8 cellular contexts compared by ENCODE assay signal in the genomic region with DNA sequence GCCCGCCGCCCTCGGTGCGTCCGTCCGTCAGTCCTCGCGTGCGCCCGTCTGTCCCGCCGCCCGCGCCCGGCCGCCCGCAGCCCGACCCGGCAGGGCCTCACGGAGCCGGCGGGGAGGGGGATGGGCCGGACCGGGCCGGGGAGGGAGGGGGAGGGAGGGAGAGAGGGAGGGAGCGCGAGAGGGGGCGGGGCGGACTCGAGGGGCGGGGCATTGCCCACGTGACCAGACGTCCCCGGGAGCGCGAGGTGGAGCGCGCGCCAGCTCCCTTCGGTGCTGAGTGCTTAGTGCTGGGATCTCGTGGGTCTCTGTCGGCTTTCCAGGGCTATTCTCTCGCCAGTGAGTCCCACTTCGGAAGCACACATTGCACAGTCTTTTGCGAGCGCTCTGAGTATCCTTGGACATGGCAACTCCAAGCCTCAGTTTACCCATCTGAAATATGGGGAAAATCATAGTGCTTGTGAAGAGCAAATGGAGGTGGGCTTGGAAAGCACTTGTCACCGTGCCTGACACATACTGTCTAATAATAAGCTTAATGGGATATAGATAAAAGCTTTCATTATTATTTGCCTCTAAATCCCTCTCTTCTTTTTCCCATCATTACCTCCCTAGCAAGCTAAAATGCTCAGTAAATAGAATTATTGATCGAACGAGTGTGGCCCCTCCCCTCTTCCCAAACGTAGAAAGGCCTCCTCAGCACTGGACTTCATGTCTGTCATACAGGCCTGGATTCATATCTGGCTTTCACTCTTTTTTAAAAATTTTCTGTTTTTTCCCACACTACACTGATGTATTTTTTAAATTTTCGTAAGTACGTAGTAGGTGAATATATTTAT. TPM values are rescaled to one million over a fixed set of nuclear protein-coding genes. Genes with fewer than 3 reads are reported as not detected.
DNase-seq lines count a peak whose midpoint lies in the region; ATAC-seq and TF ChIP-seq lines count a peak whose summit lies in the region.

Gene NCOA6 (minus strand): TSS at position 122 of the 833 bp plus-strand sequence. CDS start 43,296 bp downstream, outside the sequence.

- H3K27ac ChIP-seq in liver (ENCODE audit: low read depth in 1 of 2, low read length in 2 of 2) = peak within 1 kb of the TSS; percentile 67 to 76

- H3K27me3 ChIP-seq in liver (ENCODE audit: control insufficient read depth in 4 of 4, insufficient read depth in 4 of 4, low read length in 3 of 4) = no peaks in the 10 kb centered on the region

- DNase-seq in AG10803 (ENCODE audit: low read depth) = peak; percentile 78
- peak; percentile 75 for DNase-seq in GM19238 (ENCODE audit: insufficient read length, low spot score)
- peak; percentile 82 for DNase-seq in NCI-H526 treated with DMSO at 0.1 percent for 48 hours (lab: John Stamatoyannopoulos, UW)
- peak; percentile 87 to 88 for DNase-seq in activated CD4-positive, alpha-beta T cell treated with anti-CD3 and anti-CD28 coated beads, Interleukin-2, amount 50 U/mL, for 4 hours
- DNase-seq in dermis blood vessel endothelial cell = peak; percentile 87
- DNase-seq in stimulated activated CD4-positive, alpha-beta T cell treated with anti-CD3 and anti-CD28 coated beads, Interleukin-4, amount 100 ng/mL, for 1 hour = peak; percentile 87

- 7% methylated on average over 52 of the region's 52 CpGs for WGBS in liver

- peak within 1 kb of the TSS; percentile 98 for H3K4me3 ChIP-seq in AG10803 (ENCODE audit: low read length)
- H3K4me3 ChIP-seq in liver (ENCODE audit: low read depth in 1 of 3, low read length in 3 of 3) = peak within 1 kb of the TSS; percentile 72 to 99 (median 99)

- no peaks in the 10 kb centered on the region for H3K36me3 ChIP-seq in liver (ENCODE audit: control insufficient read depth in 4 of 4, insufficient read depth in 3 of 4, low read depth in 1 of 4, low read length in 3 of 4)

- ATAC-seq in HG03457 (IDR thresholded peaks at IDR 0.05; ENCODE audit: unreplicated experiment) = peak; percentile 42

- H3K4me1 ChIP-seq in liver (ENCODE audit: control insufficient read depth in 4 of 4, insufficient read depth in 4 of 4, low read length in 3 of 4) = peaks cover 4 to 25% (median 21%) of the 10 kb centered on the region in 4 donors

- TF ChIP-seq CTCF in AG10803 (conservative IDR thresholded peaks at IDR 0.05; ENCODE audit: low read length) (no peak), liver (IDR thresholded peaks at IDR 0.05; ENCODE audit: low read depth, low read length, missing input control) (no peak)

- no peak for TF ChIP-seq RAD21 in liver (IDR thresholded peaks at IDR 0.05)

- no peaks in the 10 kb centered on the region for H3K9me3 ChIP-seq in liver (ENCODE audit: control insufficient read depth in 4 of 4, low read length in 3 of 4)

- peak within 1 kb of the TSS; percentile 66 to 75 for H3K9ac ChIP-seq in liver (ENCODE audit: low read depth in 1 of 2, low read length in 2 of 2)

TF ChIP-seq in liver, 16 proteins besides CTCF, POLR2A, EP300 and RAD21:
- TF ChIP-seq GABPA (IDR thresholded peaks at IDR 0.05 in 1 of 2, conservative IDR thresholded peaks at IDR 0.05 in 1 of 2) (no peak), YY1 (IDR thresholded peaks at IDR 0.05) (no peak), HNF4G (IDR thresholded peaks at IDR 0.05) (no peak), JUND (IDR thresholded peaks at IDR 0.05) (no peak), MAX (IDR thresholded peaks at IDR 0.05) (peak; percentile 28)
- TF ChIP-seq, protein P1, sequence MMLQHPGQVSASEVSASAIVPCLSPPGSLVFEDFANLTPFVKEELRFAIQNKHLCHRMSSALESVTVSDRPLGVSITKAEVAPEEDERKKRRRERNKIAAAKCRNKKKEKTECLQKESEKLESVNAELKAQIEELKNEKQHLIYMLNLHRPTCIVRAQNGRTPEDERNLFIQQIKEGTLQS (IDR thresholded peaks at IDR 0.05) = no peak
- TF ChIP-seq, protein P2, sequence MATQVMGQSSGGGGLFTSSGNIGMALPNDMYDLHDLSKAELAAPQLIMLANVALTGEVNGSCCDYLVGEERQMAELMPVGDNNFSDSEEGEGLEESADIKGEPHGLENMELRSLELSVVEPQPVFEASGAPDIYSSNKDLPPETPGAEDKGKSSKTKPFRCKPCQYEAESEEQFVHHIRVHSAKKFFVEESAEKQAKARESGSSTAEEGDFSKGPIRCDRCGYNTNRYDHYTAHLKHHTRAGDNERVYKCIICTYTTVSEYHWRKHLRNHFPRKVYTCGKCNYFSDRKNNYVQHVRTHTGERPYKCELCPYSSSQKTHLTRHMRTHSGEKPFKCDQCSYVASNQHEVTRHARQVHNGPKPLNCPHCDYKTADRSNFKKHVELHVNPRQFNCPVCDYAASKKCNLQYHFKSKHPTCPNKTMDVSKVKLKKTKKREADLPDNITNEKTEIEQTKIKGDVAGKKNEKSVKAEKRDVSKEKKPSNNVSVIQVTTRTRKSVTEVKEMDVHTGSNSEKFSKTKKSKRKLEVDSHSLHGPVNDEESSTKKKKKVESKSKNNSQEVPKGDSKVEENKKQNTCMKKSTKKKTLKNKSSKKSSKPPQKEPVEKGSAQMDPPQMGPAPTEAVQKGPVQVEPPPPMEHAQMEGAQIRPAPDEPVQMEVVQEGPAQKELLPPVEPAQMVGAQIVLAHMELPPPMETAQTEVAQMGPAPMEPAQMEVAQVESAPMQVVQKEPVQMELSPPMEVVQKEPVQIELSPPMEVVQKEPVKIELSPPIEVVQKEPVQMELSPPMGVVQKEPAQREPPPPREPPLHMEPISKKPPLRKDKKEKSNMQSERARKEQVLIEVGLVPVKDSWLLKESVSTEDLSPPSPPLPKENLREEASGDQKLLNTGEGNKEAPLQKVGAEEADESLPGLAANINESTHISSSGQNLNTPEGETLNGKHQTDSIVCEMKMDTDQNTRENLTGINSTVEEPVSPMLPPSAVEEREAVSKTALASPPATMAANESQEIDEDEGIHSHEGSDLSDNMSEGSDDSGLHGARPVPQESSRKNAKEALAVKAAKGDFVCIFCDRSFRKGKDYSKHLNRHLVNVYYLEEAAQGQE (IDR thresholded peaks at IDR 0.05) = no peak

RNA-seq across cellular contexts. Expression of gene NCOA6, which starts in this region (rescaled TPM):
- total RNA-seq in dermis blood vessel endothelial cell (6.8 and 7.8 TPM in 2 replicates), liver (1 to 10 TPM; 5.4 to 6.1 TPM)
- polyA plus RNA-seq in liver = 10 to 100 TPM in 1 of 2 donors, 1 to 10 TPM in 1; 6.4 to 13.1 TPM

Comparison
In these comparisons a context has a peak if more than half of its experiments do, and no peak if none do; other contexts are left out.
1. Peak in every context shown above with its lines: DNase-seq, ATAC-seq, H3K4me3 ChIP-seq and H3K27ac ChIP-seq.